30 cellular contexts compared by ENCODE assay signal in the genomic region with DNA sequence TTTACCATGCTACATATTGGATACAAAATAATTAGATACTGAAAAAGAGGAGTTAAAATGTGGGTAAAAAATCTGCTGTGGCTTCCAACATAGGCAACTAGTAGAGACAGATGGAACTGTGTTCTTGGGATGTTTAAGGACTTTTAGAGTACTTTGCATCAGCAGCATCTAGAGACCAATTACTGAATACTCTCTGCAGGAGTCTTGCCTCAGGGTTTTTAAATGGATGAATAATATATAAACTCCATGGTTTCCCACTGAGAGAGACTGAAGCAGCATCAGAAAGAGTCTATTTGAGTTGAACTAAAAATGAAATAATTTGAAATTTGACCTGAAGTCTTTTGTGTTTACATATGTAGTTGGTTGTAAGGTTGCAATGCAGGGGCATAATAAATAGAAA.
"Had no signal": no experiment of that assay in that cellular context is flagged by ENCODE, and none has a peak within 500 bp of the region (broad histone marks: within the 10 kb centered on the region; RNA-seq: fewer than 3 reads in every experiment).

No MANE protein-coding gene starts in this region.

- H3K36me3 Mint-ChIP-seq: activated CD8-positive, alpha-beta memory T cell treated with anti-CD3 and anti-CD28 coated beads, Interleukin-2, amount 10 ng/mL, durations not matched to agents 7 days and 5 days; activated naive CD4-positive, alpha-beta T cell treated with anti-CD3 and anti-CD28 coated beads, Interleukin-2, amount 50 U/mL, for 24 hours; naive thymus-derived CD8-positive, alpha-beta T cell; stimulated activated memory B cell treated with anti-CD40 and anti-IgM and Interleukin-4, amounts not matched to agents 10 μg/mL and 1 μg/mL and 100 μg/mL, for 72 hours; type B pancreatic cell had no signal

- H3K36me3 ChIP-seq: heart right ventricle, lower lobe of right lung, pancreas, sigmoid colon, uterus had no signal

- H3K4me1 Mint-ChIP-seq: activated CD8-positive, alpha-beta memory T cell treated with anti-CD3 and anti-CD28 coated beads, Interleukin-2, amount 10 ng/mL, durations not matched to agents 7 days and 5 days; activated naive CD4-positive, alpha-beta T cell treated with anti-CD3 and anti-CD28 coated beads, Interleukin-2, amount 50 U/mL, for 24 hours; activated naive CD8-positive, alpha-beta T cell treated with anti-CD3 and anti-CD28 coated beads, Interleukin-2, amount 50 U/mL, for 24 hours; naive thymus-derived CD8-positive, alpha-beta T cell; neural crest cell; stimulated activated memory B cell treated with anti-CD40 and anti-IgM and Interleukin-4, amounts not matched to agents 10 μg/mL and 1 μg/mL and 100 μg/mL, for 72 hours; stimulated activated naive CD8-positive, alpha-beta T cell treated with anti-CD3 and anti-CD28 coated beads, Interleukin-15, amount 100 ng/mL, for 72 hours had no signal

- H3K27me3 ChIP-seq: heart right ventricle, sigmoid colon, uterus had no signal

- H3K27me3 Mint-ChIP-seq: activated CD8-positive, alpha-beta memory T cell treated with anti-CD3 and anti-CD28 coated beads, Interleukin-2, amount 10 ng/mL, durations not matched to agents 7 days and 5 days; activated CD8-positive, alpha-beta T cell treated with anti-CD3 and anti-CD28 coated beads for 36 hours; activated naive CD4-positive, alpha-beta T cell treated with anti-CD3 and anti-CD28 coated beads, Interleukin-2, amount 50 U/mL, for 24 hours; activated naive CD8-positive, alpha-beta T cell treated with anti-CD3 and anti-CD28 coated beads, Interleukin-2, amount 50 U/mL, for 24 hours; effector memory CD8-positive, alpha-beta T cell; naive thymus-derived CD8-positive, alpha-beta T cell; stimulated activated memory B cell treated with anti-CD40 and anti-IgM and Interleukin-4, amounts not matched to agents 10 μg/mL and 1 μg/mL and 100 μg/mL, for 72 hours; stimulated activated naive CD8-positive, alpha-beta T cell treated with anti-CD3 and anti-CD28 coated beads, Interleukin-15, amount 100 ng/mL, for 72 hours; type B pancreatic cell had no signal

- DNase-seq: activated CD4-positive, alpha-beta T cell treated with anti-CD3 and anti-CD28 coated beads for 1 hour; activated CD4-positive, alpha-beta T cell treated with anti-CD3 and anti-CD28 coated beads, Interleukin-2, amount 50 U/mL, for 1 hour; activated CD8-positive, alpha-beta memory T cell treated with anti-CD3 and anti-CD28 coated beads, Interleukin-2, amount 10 ng/mL, durations not matched to agents 7 days and 5 days; activated CD8-positive, alpha-beta T cell treated with anti-CD3 and anti-CD28 coated beads for 36 hours; activated naive CD8-positive, alpha-beta T cell treated with anti-CD3 and anti-CD28 coated beads, Interleukin-2, amount 50 U/mL, for 24 hours; activated T-cell treated with anti-CD3 and anti-CD28 coated beads, Interleukin-2, amount 50 U/mL, for 48 hours; amygdala; caudate nucleus; cortex of kidney; effector memory CD8-positive, alpha-beta T cell; erythroblast; heart right ventricle; lower lobe of right lung; mesenchymal stem cell; naive thymus-derived CD8-positive, alpha-beta T cell; nucleus accumbens; pancreas; psoas muscle; sigmoid colon; small intestine; stimulated activated CD4-positive, alpha-beta T cell treated with anti-CD3 and anti-CD28 coated beads, Interleukin-4, amount 100 ng/mL, for 24 hours; stimulated activated naive CD8-positive, alpha-beta T cell treated with anti-CD3 and anti-CD28 coated beads, Interleukin-15, amount 100 ng/mL, for 72 hours; substantia nigra; uterus had no signal

- H3K9me3 Mint-ChIP-seq: activated CD8-positive, alpha-beta T cell treated with anti-CD3 and anti-CD28 coated beads for 36 hours; activated naive CD4-positive, alpha-beta T cell treated with anti-CD3 and anti-CD28 coated beads, Interleukin-2, amount 50 U/mL, for 24 hours; activated naive CD8-positive, alpha-beta T cell treated with anti-CD3 and anti-CD28 coated beads, Interleukin-2, amount 50 U/mL, for 24 hours; activated T-helper 2 cell treated with anti-CD3 and anti-CD28 coated beads, Interferon-gamma antibody, Interleukin-2, Interleukin-4, amounts not matched to agents 10 μg/mL and 5 μg/mL and 100 μg/mL, durations not matched to agents 14 hours and 24 hours and 36 hours; neural crest cell; stimulated activated memory B cell treated with anti-CD40 and anti-IgM and Interleukin-4, amounts not matched to agents 10 μg/mL and 1 μg/mL and 100 μg/mL, for 72 hours; stimulated activated naive CD8-positive, alpha-beta T cell treated with anti-CD3 and anti-CD28 coated beads, Interleukin-15, amount 100 ng/mL, for 72 hours; type B pancreatic cell had no signal

- H3K4me3 ChIP-seq: heart right ventricle, lower lobe of right lung, pancreas, psoas muscle, sigmoid colon, uterus had no signal

- ATAC-seq: activated CD8-positive, alpha-beta memory T cell treated with anti-CD3 and anti-CD28 coated beads, Interleukin-2, amount 10 ng/mL, durations not matched to agents 7 days and 5 days; activated CD8-positive, alpha-beta T cell treated with anti-CD3 and anti-CD28 coated beads for 36 hours; activated naive CD8-positive, alpha-beta T cell treated with anti-CD3 and anti-CD28 coated beads, Interleukin-2, amount 50 U/mL, for 24 hours; effector memory CD8-positive, alpha-beta T cell; heart right ventricle; left lobe of liver; lower lobe of right lung; naive thymus-derived CD8-positive, alpha-beta T cell; pancreas; psoas muscle; stimulated activated memory B cell treated with anti-CD40 and anti-IgM and Interleukin-4, amounts not matched to agents 10 μg/mL and 1 μg/mL and 100 μg/mL, for 72 hours; stimulated activated naive CD8-positive, alpha-beta T cell treated with anti-CD3 and anti-CD28 coated beads, Interleukin-15, amount 100 ng/mL, for 72 hours had no signal

- H3K27ac Mint-ChIP-seq: activated CD8-positive, alpha-beta memory T cell treated with anti-CD3 and anti-CD28 coated beads, Interleukin-2, amount 10 ng/mL, durations not matched to agents 7 days and 5 days; activated CD8-positive, alpha-beta T cell treated with anti-CD3 and anti-CD28 coated beads for 36 hours; activated naive CD4-positive, alpha-beta T cell treated with anti-CD3 and anti-CD28 coated beads, Interleukin-2, amount 50 U/mL, for 24 hours; activated naive CD8-positive, alpha-beta T cell treated with anti-CD3 and anti-CD28 coated beads, Interleukin-2, amount 50 U/mL, for 24 hours; activated T-helper 2 cell treated with anti-CD3 and anti-CD28 coated beads, Interferon-gamma antibody, Interleukin-2, Interleukin-4, amounts not matched to agents 10 μg/mL and 5 μg/mL and 100 μg/mL, durations not matched to agents 14 hours and 24 hours and 36 hours; effector memory CD8-positive, alpha-beta T cell; naive thymus-derived CD8-positive, alpha-beta T cell; stimulated activated memory B cell treated with anti-CD40 and anti-IgM and Interleukin-4, amounts not matched to agents 10 μg/mL and 1 μg/mL and 100 μg/mL, for 72 hours; stimulated activated naive CD8-positive, alpha-beta T cell treated with anti-CD3 and anti-CD28 coated beads, Interleukin-15, amount 100 ng/mL, for 72 hours; type B pancreatic cell had no signal

- H3K9me3 ChIP-seq: heart right ventricle, lower lobe of right lung, pancreas, psoas muscle, sigmoid colon, uterus had no signal

- H3K4me3 Mint-ChIP-seq: activated CD8-positive, alpha-beta memory T cell treated with anti-CD3 and anti-CD28 coated beads, Interleukin-2, amount 10 ng/mL, durations not matched to agents 7 days and 5 days; activated CD8-positive, alpha-beta T cell treated with anti-CD3 and anti-CD28 coated beads for 36 hours; activated naive CD4-positive, alpha-beta T cell treated with anti-CD3 and anti-CD28 coated beads, Interleukin-2, amount 50 U/mL, for 24 hours; activated naive CD8-positive, alpha-beta T cell treated with anti-CD3 and anti-CD28 coated beads, Interleukin-2, amount 50 U/mL, for 24 hours; effector memory CD8-positive, alpha-beta T cell; naive thymus-derived CD8-positive, alpha-beta T cell; neural crest cell; stimulated activated memory B cell treated with anti-CD40 and anti-IgM and Interleukin-4, amounts not matched to agents 10 μg/mL and 1 μg/mL and 100 μg/mL, for 72 hours; stimulated activated naive CD8-positive, alpha-beta T cell treated with anti-CD3 and anti-CD28 coated beads, Interleukin-15, amount 100 ng/mL, for 72 hours; type B pancreatic cell had no signal

- H3K27ac ChIP-seq: heart right ventricle, lower lobe of right lung, pancreas, psoas muscle, sigmoid colon, uterus had no signal

- H3K4me1 ChIP-seq: heart right ventricle, lower lobe of right lung, pancreas, psoas muscle, sigmoid colon, uterus had no signal
